24 cellular contexts compared by ENCODE assay signal in the genomic region with DNA sequence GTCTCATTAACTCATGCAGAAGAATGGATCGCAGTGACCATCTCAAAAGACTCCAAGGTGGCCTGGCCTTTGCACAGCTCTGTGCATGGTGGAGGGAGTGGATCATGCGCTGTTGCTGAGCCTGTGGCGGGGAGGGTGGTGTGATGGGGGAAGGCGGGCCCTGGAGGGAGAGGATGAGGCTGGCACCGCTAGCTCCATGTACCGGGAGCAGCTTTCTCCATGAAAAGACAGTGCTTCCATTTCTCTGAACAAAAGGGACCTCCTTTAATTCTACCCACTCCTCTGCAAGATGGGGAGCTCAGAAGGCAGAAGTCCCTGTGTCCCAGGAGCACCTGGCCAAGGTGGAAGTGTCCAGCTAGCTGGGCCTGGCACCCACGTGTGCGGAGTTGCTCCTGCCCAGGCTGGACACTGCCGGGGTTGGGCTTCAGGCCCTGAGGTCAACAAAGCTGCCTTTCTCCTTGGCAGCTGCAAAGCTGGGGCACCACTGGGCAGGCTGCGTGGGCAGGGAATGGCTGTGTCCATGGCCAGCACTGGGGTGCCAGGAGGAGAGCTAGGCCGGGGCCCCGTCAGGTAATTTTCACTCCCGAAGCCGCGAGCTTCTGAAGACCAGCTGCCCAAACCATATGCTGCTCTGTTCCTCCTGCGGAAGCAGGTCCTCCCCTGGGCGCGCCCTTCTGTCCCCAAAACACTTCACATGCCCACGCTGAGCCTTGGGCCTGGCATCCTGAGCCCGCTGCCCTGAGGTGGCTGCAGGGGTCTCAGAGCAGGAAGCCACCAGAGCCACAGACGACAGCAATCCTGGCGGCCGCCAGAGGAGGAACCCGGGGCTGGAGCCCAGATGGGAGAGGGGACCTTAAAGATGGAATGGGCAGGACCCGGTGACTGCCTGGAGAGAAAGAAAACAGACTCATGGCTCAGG. TPM values are rescaled to one million over a fixed set of nuclear protein-coding genes. Genes with fewer than 3 reads are reported as not detected.
DNase-seq lines count a peak whose midpoint lies in the region; ATAC-seq and FAIRE-seq lines count a peak whose summit lies in the region.
"Had no signal": no experiment of that assay in that cellular context is flagged by ENCODE, and none has a peak within 500 bp of the region (broad histone marks: within the 10 kb centered on the region; RNA-seq: fewer than 3 reads in every experiment).

No MANE protein-coding gene starts in this region.

- no peak for ATAC-seq in activated naive CD8-positive, alpha-beta T cell treated with anti-CD3 and anti-CD28 coated beads, Interleukin-2, amount 10 ng/mL, durations not matched to agents 7 days and 5 days (ENCODE audit: low read depth)
- no peak for ATAC-seq in HG03025 (IDR thresholded peaks at IDR 0.05; ENCODE audit: low FRiP score, unreplicated experiment)
- ATAC-seq: naive thymus-derived CD8-positive, alpha-beta T cell had no signal

- H3K4me3 Mint-ChIP-seq in activated naive CD8-positive, alpha-beta T cell treated with anti-CD3 and anti-CD28 coated beads, Interleukin-2, amount 10 ng/mL, durations not matched to agents 7 days and 5 days: no peak overlapping the region
- no peak overlapping the region for H3K4me3 Mint-ChIP-seq in activated naive CD8-positive, alpha-beta T cell treated with anti-CD3 and anti-CD28 coated beads for 36 hours
- H3K4me3 Mint-ChIP-seq: activated CD4-positive, alpha-beta memory T cell treated with anti-CD3 and anti-CD28 coated beads, Interleukin-2, amount 10 ng/mL, durations not matched to agents 7 days and 5 days; naive thymus-derived CD8-positive, alpha-beta T cell; stimulated activated naive CD8-positive, alpha-beta T cell treated with anti-CD3 and anti-CD28 coated beads, Interleukin-15, Interleukin-2, amounts not matched to agents 100 ng/mL and 50 ng/mL, for 24 hours; type B pancreatic cell; WTC11 had no signal

- FAIRE-seq in urothelium cell line (lab: Jason Lieb, UNC): no peak
- FAIRE-seq: A204.1, D721Med, small intestine had no signal

- H3K36me3 Mint-ChIP-seq in activated naive CD8-positive, alpha-beta T cell treated with anti-CD3 and anti-CD28 coated beads, Interleukin-2, amount 10 ng/mL, durations not matched to agents 7 days and 5 days: peaks cover 4% of the 10 kb centered on the region
- H3K36me3 Mint-ChIP-seq in activated naive CD8-positive, alpha-beta T cell treated with anti-CD3 and anti-CD28 coated beads for 36 hours: peaks cover 13% of the 10 kb centered on the region

- H3K27ac Mint-ChIP-seq in activated naive CD8-positive, alpha-beta T cell treated with anti-CD3 and anti-CD28 coated beads, Interleukin-2, amount 10 ng/mL, durations not matched to agents 7 days and 5 days: peak overlapping the region; percentile 38
- H3K27ac Mint-ChIP-seq in activated naive CD8-positive, alpha-beta T cell treated with anti-CD3 and anti-CD28 coated beads for 36 hours: no peak overlapping the region
- H3K27ac Mint-ChIP-seq: activated CD4-positive, alpha-beta memory T cell treated with anti-CD3 and anti-CD28 coated beads, Interleukin-2, amount 10 ng/mL, durations not matched to agents 7 days and 5 days; naive thymus-derived CD8-positive, alpha-beta T cell; stimulated activated naive CD8-positive, alpha-beta T cell treated with anti-CD3 and anti-CD28 coated beads, Interleukin-15, Interleukin-2, amounts not matched to agents 100 ng/mL and 50 ng/mL, for 24 hours; type B pancreatic cell; WTC11 had no signal

- no peak for DNase-seq in activated naive CD8-positive, alpha-beta T cell treated with anti-CD3 and anti-CD28 coated beads, Interleukin-2, amount 10 ng/mL, durations not matched to agents 7 days and 5 days
- DNase-seq in activated naive CD8-positive, alpha-beta T cell treated with anti-CD3 and anti-CD28 coated beads for 36 hours: no peak
- DNase-seq in globus pallidus (ENCODE audit: low spot score): peak; percentile 97
- peak in 55 of 56 donors; percentile 37 to 95 (median 85) for DNase-seq in nucleus accumbens (lab: John Stamatoyannopoulos, UW)
- DNase-seq in urothelium cell line (ENCODE audit: low spot score): no peak
- no peak for DNase-seq in hepatic stellate cell (ENCODE audit: low spot score)
- DNase-seq in dermis blood vessel endothelial cell: no peak
- DNase-seq: activated CD4-positive, alpha-beta memory T cell treated with anti-CD3 and anti-CD28 coated beads, Interleukin-2, amount 10 ng/mL, durations not matched to agents 7 days and 5 days; activated naive CD4-positive, alpha-beta T cell treated with anti-CD3 and anti-CD28 coated beads, Interleukin-2, amount 50 U/mL, for 16 hours; activated T-cell treated with anti-CD3 and anti-CD28 coated beads, Interleukin-2, amount 50 U/mL, for 48 hours; mesendoderm; naive thymus-derived CD8-positive, alpha-beta T cell; NCI-H1105 treated with DMSO at 0.1 percent for 48 hours; NCI-H446 treated with DMSO at 0.1 percent for 48 hours; RPMI8226; SK-N-SH; small intestine; stimulated activated CD4-positive, alpha-beta T cell treated with anti-CD3 and anti-CD28 coated beads, Interleukin-2, amount 100 ng/mL, for 48 hours had no signal

- no peaks in the 10 kb centered on the region for H3K9me3 Mint-ChIP-seq in activated naive CD8-positive, alpha-beta T cell treated with anti-CD3 and anti-CD28 coated beads, Interleukin-2, amount 10 ng/mL, durations not matched to agents 7 days and 5 days
- H3K9me3 Mint-ChIP-seq in activated naive CD8-positive, alpha-beta T cell treated with anti-CD3 and anti-CD28 coated beads for 36 hours: no peaks in the 10 kb centered on the region
- H3K9me3 Mint-ChIP-seq: activated CD4-positive, alpha-beta memory T cell treated with anti-CD3 and anti-CD28 coated beads, Interleukin-2, amount 10 ng/mL, durations not matched to agents 7 days and 5 days; naive thymus-derived CD8-positive, alpha-beta T cell; stimulated activated naive CD8-positive, alpha-beta T cell treated with anti-CD3 and anti-CD28 coated beads, Interleukin-15, Interleukin-2, amounts not matched to agents 100 ng/mL and 50 ng/mL, for 24 hours; type B pancreatic cell; WTC11 had no signal

- peaks cover 19% of the 10 kb centered on the region for H3K4me1 Mint-ChIP-seq in activated naive CD8-positive, alpha-beta T cell treated with anti-CD3 and anti-CD28 coated beads, Interleukin-2, amount 10 ng/mL, durations not matched to agents 7 days and 5 days
- H3K4me1 Mint-ChIP-seq in activated naive CD8-positive, alpha-beta T cell treated with anti-CD3 and anti-CD28 coated beads for 36 hours: peaks cover 25% of the 10 kb centered on the region

- peaks cover 3% of the 10 kb centered on the region for H3K27me3 Mint-ChIP-seq in activated naive CD8-positive, alpha-beta T cell treated with anti-CD3 and anti-CD28 coated beads, Interleukin-2, amount 10 ng/mL, durations not matched to agents 7 days and 5 days
- no peaks in the 10 kb centered on the region for H3K27me3 Mint-ChIP-seq in activated naive CD8-positive, alpha-beta T cell treated with anti-CD3 and anti-CD28 coated beads for 36 hours
- H3K27me3 Mint-ChIP-seq: naive thymus-derived CD8-positive, alpha-beta T cell; stimulated activated naive CD8-positive, alpha-beta T cell treated with anti-CD3 and anti-CD28 coated beads, Interleukin-15, Interleukin-2, amounts not matched to agents 100 ng/mL and 50 ng/mL, for 24 hours had no signal

- POLR2A ChIA-PET in activated naive CD8-positive, alpha-beta T cell treated with anti-CD3 and anti-CD28 coated beads, Interleukin-2, amount 10 ng/mL, durations not matched to agents 7 days and 5 days (lab: Charles Lee): no interaction called here

RNA-seq across cellular contexts. Expression of a gene that starts 6.4 kb away (rescaled TPM):
- total RNA-seq in activated naive CD8-positive, alpha-beta T cell treated with anti-CD3 and anti-CD28 coated beads, Interleukin-2, amount 10 ng/mL, durations not matched to agents 7 days and 5 days: 1 to 10 TPM; 1.6 to 2.7 TPM
- total RNA-seq in activated naive CD8-positive, alpha-beta T cell treated with anti-CD3 and anti-CD28 coated beads for 36 hours: 1 to 10 TPM; 5.3 to 6.5 TPM
- total RNA-seq in dermis blood vessel endothelial cell: 2.6 and 3.0 TPM in 2 replicates

Comparison
In these comparisons a context has a peak if more than half of its experiments do, and no peak if none do; other contexts are left out.
1. DNase-seq: peak in globus pallidus (single experiment) and nucleus accumbens (55 of 56); none in activated naive CD8-positive, alpha-beta T cell treated with anti-CD3 and anti-CD28 coated beads, Interleukin-2, amount 10 ng/mL, durations not matched to agents 7 days and 5 days (single experiment), activated naive CD8-positive, alpha-beta T cell treated with anti-CD3 and anti-CD28 coated beads for 36 hours (single experiment), urothelium cell line (single experiment), hepatic stellate cell (single experiment) and dermis blood vessel endothelial cell (single experiment).